In genomic region chr2:19542796-19543195, GRCh38 we compare ENCODE assay signal across 16 cellular contexts.
"Had no signal": no experiment of that assay in that cellular context is flagged by ENCODE, and none has a peak within 500 bp of the region (broad histone marks: within the 10 kb centered on the region; RNA-seq: fewer than 3 reads in every experiment).

No MANE protein-coding gene starts in this region.

- H3K27ac ChIP-seq: coronary artery, psoas muscle, sigmoid colon, upper lobe of left lung, WERI-Rb-1 had no signal

- H3K4me1 ChIP-seq: upper lobe of left lung had no signal

- H3K9me3 ChIP-seq: psoas muscle, sigmoid colon, upper lobe of left lung had no signal

- DNase-seq: activated CD4-positive, alpha-beta T cell treated with anti-CD3 and anti-CD28 coated beads for 48 hours; activated naive CD4-positive, alpha-beta T cell; central memory CD4-positive, alpha-beta T cell; effector CD4-positive, alpha-beta T cell; glutamatergic neuron; kidney; left ventricle myocardium superior; nephron progenitor cell; psoas muscle; sigmoid colon; stimulated activated CD4-positive, alpha-beta T cell treated with anti-CD3 and anti-CD28 coated beads, Interleukin-2, amount 100 ng/mL, for 48 hours; stimulated activated CD8-positive, alpha-beta memory T cell treated with anti-CD3 and anti-CD28 coated beads, Interleukin-4, amount 100 ng/mL, for 48 hours; T-helper 9 cell; upper lobe of left lung; WERI-Rb-1 had no signal

- H3K4me3 ChIP-seq: coronary artery, psoas muscle, sigmoid colon, upper lobe of left lung had no signal

- ATAC-seq: left ventricle myocardium superior, psoas muscle had no signal

- H3K27me3 ChIP-seq: sigmoid colon, upper lobe of left lung had no signal

- H3K36me3 ChIP-seq: sigmoid colon, upper lobe of left lung, WERI-Rb-1 had no signal
